ENCODE assay signal across 1 cellular context in genomic region chr3:85255954-85256353, GRCh38.
TF ChIP-seq lines count a peak whose summit lies in the region.

No MANE protein-coding gene starts in this region.

TF ChIP-seq in WTC11, 78 proteins besides CTCF, POLR2A, EP300 and RAD21 (continued from another document):
- TF ChIP-seq HMGXB4 (CRISPR knock-in tag; IDR thresholded peaks at IDR 0.05) (no peak), STAT6 (CRISPR knock-in tag; conservative IDR thresholded peaks at IDR 0.05; ENCODE audit: low read depth) (no peak), ZNF232 (CRISPR knock-in tag; IDR thresholded peaks at IDR 0.05) (no peak), MXD4 (CRISPR knock-in tag; IDR thresholded peaks at IDR 0.05; ENCODE audit: borderline replicate concordance) (no peak), IRF2 (CRISPR knock-in tag; IDR thresholded peaks at IDR 0.05; ENCODE audit: borderline replicate concordance, low read depth) (no peak), NFYB (CRISPR knock-in tag; conservative IDR thresholded peaks at IDR 0.05; ENCODE audit: low read depth) (no peak), ZNF138 (CRISPR knock-in tag; conservative IDR thresholded peaks at IDR 0.05) (no peak), ZMAT4 (CRISPR knock-in tag; IDR thresholded peaks at IDR 0.05) (no peak), NFATC4 (CRISPR knock-in tag; IDR thresholded peaks at IDR 0.05) (no peak), GRHL2 (CRISPR knock-in tag; IDR thresholded peaks at IDR 0.05; ENCODE audit: insufficient replicate concordance, severe bottlenecking) (no peak), ZNF423 (CRISPR knock-in tag; IDR thresholded peaks at IDR 0.05) (no peak), MYBL2 (CRISPR knock-in tag; IDR thresholded peaks at IDR 0.05) (no peak), TCF7 (CRISPR knock-in tag; IDR thresholded peaks at IDR 0.05; ENCODE audit: low read depth) (no peak), E2F1 (CRISPR knock-in tag; IDR thresholded peaks at IDR 0.05) (no peak), ZNF416 (CRISPR knock-in tag; IDR thresholded peaks at IDR 0.05) (no peak), ARID4B (CRISPR knock-in tag; IDR thresholded peaks at IDR 0.05; ENCODE audit: borderline replicate concordance) (no peak), NR2C2 (CRISPR knock-in tag; IDR thresholded peaks at IDR 0.05) (no peak)
